1 cellular context compared by ENCODE assay signal in the genomic region with DNA sequence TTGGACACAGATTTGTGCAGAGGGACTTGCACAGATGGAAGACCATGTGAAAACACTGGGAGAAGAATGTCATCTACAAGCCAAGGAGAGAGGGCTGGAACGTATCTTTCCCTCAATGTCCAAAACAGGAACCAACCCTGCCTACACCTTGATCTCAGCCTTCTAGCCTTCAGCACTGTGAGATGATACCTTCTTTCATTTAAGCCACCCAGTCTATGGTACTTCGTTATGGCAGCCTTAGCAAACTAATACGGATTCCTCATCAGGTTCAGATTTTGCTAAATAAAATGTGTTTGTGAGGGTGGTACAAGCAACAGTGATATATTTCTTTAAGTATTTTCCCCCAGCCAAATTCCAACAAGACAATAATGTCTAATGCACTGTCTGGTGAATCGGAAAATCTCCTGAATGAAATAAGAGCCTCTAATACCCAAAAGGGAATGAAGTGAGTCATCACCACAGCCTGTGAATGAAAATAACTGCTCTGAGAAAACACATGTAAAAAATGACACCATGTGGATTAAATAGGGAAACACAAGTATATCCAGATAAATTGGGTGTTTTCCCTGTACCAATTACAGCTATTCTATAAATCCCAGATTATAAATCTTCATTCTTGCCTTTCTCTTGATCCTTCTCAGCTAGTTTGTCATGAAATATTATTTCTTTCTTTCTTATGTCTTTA.
TF ChIP-seq lines count a peak whose summit lies in the region.

No MANE protein-coding gene starts in this region.

TF ChIP-seq in SK-N-SH, 30 proteins besides CTCF, POLR2A, EP300 and RAD21 (continued from another document):
- TF ChIP-seq, protein P1, sequence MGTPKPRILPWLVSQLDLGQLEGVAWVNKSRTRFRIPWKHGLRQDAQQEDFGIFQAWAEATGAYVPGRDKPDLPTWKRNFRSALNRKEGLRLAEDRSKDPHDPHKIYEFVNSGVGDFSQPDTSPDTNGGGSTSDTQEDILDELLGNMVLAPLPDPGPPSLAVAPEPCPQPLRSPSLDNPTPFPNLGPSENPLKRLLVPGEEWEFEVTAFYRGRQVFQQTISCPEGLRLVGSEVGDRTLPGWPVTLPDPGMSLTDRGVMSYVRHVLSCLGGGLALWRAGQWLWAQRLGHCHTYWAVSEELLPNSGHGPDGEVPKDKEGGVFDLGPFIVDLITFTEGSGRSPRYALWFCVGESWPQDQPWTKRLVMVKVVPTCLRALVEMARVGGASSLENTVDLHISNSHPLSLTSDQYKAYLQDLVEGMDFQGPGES (IDR thresholded peaks at IDR 0.05; ENCODE audit: low read depth, low read length) = no peak
- TF ChIP-seq, protein P2, sequence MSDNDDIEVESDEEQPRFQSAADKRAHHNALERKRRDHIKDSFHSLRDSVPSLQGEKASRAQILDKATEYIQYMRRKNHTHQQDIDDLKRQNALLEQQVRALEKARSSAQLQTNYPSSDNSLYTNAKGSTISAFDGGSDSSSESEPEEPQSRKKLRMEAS (IDR thresholded peaks at IDR 0.05; ENCODE audit: low read depth) = peak; percentile 44
- TF ChIP-seq TEAD4 (IDR thresholded peaks at IDR 0.05; ENCODE audit: borderline replicate concordance, insufficient read depth) (peak; percentile 41; the same call in 1 of the 2 replicates), FOSL2 (IDR thresholded peaks at IDR 0.05; ENCODE audit: borderline replicate concordance, low read depth) (peak; percentile 91), MEF2A (IDR thresholded peaks at IDR 0.05; ENCODE audit: borderline replicate concordance, low read depth) (peak; percentile 83), RXRA (IDR thresholded peaks at IDR 0.05; ENCODE audit: borderline replicate concordance, low read depth) (0 out of 2 replicates have a peak, but pooled peaks have one; percentile 50), RFX5 (IDR thresholded peaks at IDR 0.05; ENCODE audit: low read length) (no peak), JUND (IDR thresholded peaks at IDR 0.05) (peak; percentile 89), TCF12 (IDR thresholded peaks at IDR 0.05) (peak; percentile 75), FOXM1 (IDR thresholded peaks at IDR 0.05; ENCODE audit: low read depth) (0 out of 2 replicates have a peak, but pooled peaks have one; percentile 20), MXI1 (IDR thresholded peaks at IDR 0.05; ENCODE audit: low read depth, low read length) (no peak), GATA2 (CRISPR knock-in tag; IDR thresholded peaks at IDR 0.05) (no peak), RCOR1 (IDR thresholded peaks at IDR 0.05; ENCODE audit: low read length) (no peak), GABPA (IDR thresholded peaks at IDR 0.05; ENCODE audit: low read depth) (no peak), YY1 (IDR thresholded peaks at IDR 0.05; ENCODE audit: low read depth) (no peak), POLR2AphosphoS5 (IDR thresholded peaks at IDR 0.05; ENCODE audit: low read depth, low read length) (peak; percentile 16; the same call in 1 of the 2 replicates), TAF1 (IDR thresholded peaks at IDR 0.05; ENCODE audit: borderline replicate concordance, low read depth, low read length) (no peak), SMC3 (IDR thresholded peaks at IDR 0.05; ENCODE audit: low read depth, low read length) (peak; percentile 43), EZH2phosphoT487 (IDR thresholded peaks at IDR 0.05; ENCODE audit: borderline replicate concordance, low read depth) (no peak), SIN3A (IDR thresholded peaks at IDR 0.05; ENCODE audit: borderline replicate concordance, low read depth, low read length) (no peak), NFIC (IDR thresholded peaks at IDR 0.05; ENCODE audit: borderline replicate concordance) (peak; percentile 18; the same call in 1 of the 2 replicates)
- TF ChIP-seq, protein P3, sequence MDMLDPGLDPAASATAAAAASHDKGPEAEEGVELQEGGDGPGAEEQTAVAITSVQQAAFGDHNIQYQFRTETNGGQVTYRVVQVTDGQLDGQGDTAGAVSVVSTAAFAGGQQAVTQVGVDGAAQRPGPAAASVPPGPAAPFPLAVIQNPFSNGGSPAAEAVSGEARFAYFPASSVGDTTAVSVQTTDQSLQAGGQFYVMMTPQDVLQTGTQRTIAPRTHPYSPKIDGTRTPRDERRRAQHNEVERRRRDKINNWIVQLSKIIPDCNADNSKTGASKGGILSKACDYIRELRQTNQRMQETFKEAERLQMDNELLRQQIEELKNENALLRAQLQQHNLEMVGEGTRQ (IDR thresholded peaks at IDR 0.05; ENCODE audit: borderline replicate concordance, low read depth, low read length) = no peak
- TF ChIP-seq, protein P4, sequence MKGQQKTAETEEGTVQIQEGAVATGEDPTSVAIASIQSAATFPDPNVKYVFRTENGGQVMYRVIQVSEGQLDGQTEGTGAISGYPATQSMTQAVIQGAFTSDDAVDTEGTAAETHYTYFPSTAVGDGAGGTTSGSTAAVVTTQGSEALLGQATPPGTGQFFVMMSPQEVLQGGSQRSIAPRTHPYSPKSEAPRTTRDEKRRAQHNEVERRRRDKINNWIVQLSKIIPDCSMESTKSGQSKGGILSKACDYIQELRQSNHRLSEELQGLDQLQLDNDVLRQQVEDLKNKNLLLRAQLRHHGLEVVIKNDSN (IDR thresholded peaks at IDR 0.05; ENCODE audit: borderline replicate concordance, low read depth) = no peak
- TF ChIP-seq, protein P5, sequence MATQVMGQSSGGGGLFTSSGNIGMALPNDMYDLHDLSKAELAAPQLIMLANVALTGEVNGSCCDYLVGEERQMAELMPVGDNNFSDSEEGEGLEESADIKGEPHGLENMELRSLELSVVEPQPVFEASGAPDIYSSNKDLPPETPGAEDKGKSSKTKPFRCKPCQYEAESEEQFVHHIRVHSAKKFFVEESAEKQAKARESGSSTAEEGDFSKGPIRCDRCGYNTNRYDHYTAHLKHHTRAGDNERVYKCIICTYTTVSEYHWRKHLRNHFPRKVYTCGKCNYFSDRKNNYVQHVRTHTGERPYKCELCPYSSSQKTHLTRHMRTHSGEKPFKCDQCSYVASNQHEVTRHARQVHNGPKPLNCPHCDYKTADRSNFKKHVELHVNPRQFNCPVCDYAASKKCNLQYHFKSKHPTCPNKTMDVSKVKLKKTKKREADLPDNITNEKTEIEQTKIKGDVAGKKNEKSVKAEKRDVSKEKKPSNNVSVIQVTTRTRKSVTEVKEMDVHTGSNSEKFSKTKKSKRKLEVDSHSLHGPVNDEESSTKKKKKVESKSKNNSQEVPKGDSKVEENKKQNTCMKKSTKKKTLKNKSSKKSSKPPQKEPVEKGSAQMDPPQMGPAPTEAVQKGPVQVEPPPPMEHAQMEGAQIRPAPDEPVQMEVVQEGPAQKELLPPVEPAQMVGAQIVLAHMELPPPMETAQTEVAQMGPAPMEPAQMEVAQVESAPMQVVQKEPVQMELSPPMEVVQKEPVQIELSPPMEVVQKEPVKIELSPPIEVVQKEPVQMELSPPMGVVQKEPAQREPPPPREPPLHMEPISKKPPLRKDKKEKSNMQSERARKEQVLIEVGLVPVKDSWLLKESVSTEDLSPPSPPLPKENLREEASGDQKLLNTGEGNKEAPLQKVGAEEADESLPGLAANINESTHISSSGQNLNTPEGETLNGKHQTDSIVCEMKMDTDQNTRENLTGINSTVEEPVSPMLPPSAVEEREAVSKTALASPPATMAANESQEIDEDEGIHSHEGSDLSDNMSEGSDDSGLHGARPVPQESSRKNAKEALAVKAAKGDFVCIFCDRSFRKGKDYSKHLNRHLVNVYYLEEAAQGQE (IDR thresholded peaks at IDR 0.05; ENCODE audit: low read depth, low read length) = no peak
- TF ChIP-seq, protein P6, sequence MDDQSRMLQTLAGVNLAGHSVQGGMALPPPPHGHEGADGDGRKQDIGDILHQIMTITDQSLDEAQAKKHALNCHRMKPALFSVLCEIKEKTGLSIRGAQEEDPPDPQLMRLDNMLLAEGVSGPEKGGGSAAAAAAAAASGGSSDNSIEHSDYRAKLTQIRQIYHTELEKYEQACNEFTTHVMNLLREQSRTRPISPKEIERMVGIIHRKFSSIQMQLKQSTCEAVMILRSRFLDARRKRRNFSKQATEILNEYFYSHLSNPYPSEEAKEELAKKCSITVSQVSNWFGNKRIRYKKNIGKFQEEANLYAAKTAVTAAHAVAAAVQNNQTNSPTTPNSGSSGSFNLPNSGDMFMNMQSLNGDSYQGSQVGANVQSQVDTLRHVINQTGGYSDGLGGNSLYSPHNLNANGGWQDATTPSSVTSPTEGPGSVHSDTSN (IDR thresholded peaks at IDR 0.05) = peak; percentile 63; the same call in 1 of the 2 replicates
